18 cellular contexts compared by ENCODE assay signal in the genomic region with DNA sequence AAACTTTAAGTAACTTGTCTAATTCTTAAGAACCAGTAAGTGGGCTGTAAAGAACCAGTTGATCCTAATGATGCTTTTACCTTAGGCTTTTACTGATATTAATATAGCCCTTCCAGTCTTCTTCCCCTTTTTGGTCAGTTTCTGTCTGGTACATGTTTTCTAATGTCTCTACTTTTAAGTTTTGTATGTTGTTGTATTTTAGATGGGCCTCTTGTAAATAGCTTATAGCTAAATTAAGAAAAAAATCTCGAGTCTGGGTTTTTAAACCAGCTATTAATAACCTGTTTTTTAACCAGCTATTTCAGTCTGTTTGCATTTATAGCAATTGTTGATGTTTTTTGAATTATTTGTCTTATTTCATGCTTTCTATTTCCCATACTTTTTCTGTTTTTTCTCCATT.
A peak's percentile ranks its signal among the peaks of the same experiment; 100 is the strongest.
DNase-seq lines count a peak whose midpoint lies in the region; ATAC-seq and TF ChIP-seq lines count a peak whose summit lies in the region.
"Had no signal": no experiment of that assay in that cellular context is flagged by ENCODE, and none has a peak within 500 bp of the region (broad histone marks: within the 10 kb centered on the region; RNA-seq: fewer than 3 reads in every experiment).

No MANE protein-coding gene starts in this region.

- H3K9me2 ChIP-seq in GM23248 (ENCODE audit: insufficient read depth): no peaks in the 10 kb centered on the region

- no peak for TF ChIP-seq CTCF in progenitor cell of endocrine pancreas (IDR thresholded peaks at IDR 0.05; ENCODE audit: unreplicated experiment)

- CTCF ChIA-PET in activated CD8-positive, alpha-beta memory T cell treated with anti-CD3 and anti-CD28 coated beads, Interleukin-2, amount 10 ng/mL, durations not matched to agents 7 days and 5 days (lab: Charles Lee): interaction anchor here (1.0 to 1.4 kb wide), 5 partner anchors 10 to 77 kb away, joined by 3 to 6 read pairs (median 3); no protein-coding TSS in a partner anchor

- intact Hi-C loops in activated T-helper 1 cell treated with anti-CD3 and anti-CD28 coated beads, Interleukin-12 subunit alpha, Interleukin-12 subunit beta, Interleukin-2, Interleukin-4 antibody, amounts not matched to agents 30 ng/mL and 10 ng/mL and 1 ng/mL, durations not matched to agents 14 hours and 24 hours and 36 hours (cut with micrococcal nuclease): no loop called here

- H3K4me1 ChIP-seq in GM23248 (ENCODE audit: insufficient read depth): no peaks in the 10 kb centered on the region
- H3K4me1 ChIP-seq in effector memory CD4-positive, alpha-beta T cell (ENCODE audit: control insufficient read depth, insufficient read depth, low read length, poor library complexity, severe bottlenecking): peaks cover 33% of the 10 kb centered on the region
- H3K4me1 ChIP-seq: gastroesophageal sphincter, HAP-1, tibial nerve had no signal

- H2AFZ ChIP-seq in GM23248: 0 out of 2 replicates have a peak overlapping the region, but pooled peaks have one; percentile 32

- H3K4me2 ChIP-seq in GM23248 (ENCODE audit: unreplicated experiment): no peak overlapping the region

- no peaks in the 10 kb centered on the region for H3K36me3 ChIP-seq in GM23248 (ENCODE audit: low read depth)
- H3K36me3 ChIP-seq in effector memory CD4-positive, alpha-beta T cell (ENCODE audit: control insufficient read depth, insufficient read depth, low read length): peaks cover 6% of the 10 kb centered on the region
- H3K36me3 ChIP-seq: cardiac muscle cell, gastroesophageal sphincter, HAP-1, neutrophil had no signal

- 6 to 10% methylated on average over 1 of the region's 1 CpG for WGBS in GM23248 (ENCODE audit: low coverage in 1 of 2, low lambda C conversion rate in 2 of 2, missing lambda C conversion rate in 2 of 2), 2 experiments

- no peak overlapping the region for H3K9ac ChIP-seq in GM23248

- peaks cover 10% of the 10 kb centered on the region for H3K9me3 Mint-ChIP-seq in activated CD8-positive, alpha-beta memory T cell treated with anti-CD3 and anti-CD28 coated beads, Interleukin-2, amount 10 ng/mL, durations not matched to agents 7 days and 5 days (ENCODE audit: low read depth)
- peaks cover 15% of the 10 kb centered on the region for H3K9me3 Mint-ChIP-seq in activated T-helper 1 cell treated with anti-CD3 and anti-CD28 coated beads, Interleukin-12 subunit alpha, Interleukin-12 subunit beta, Interleukin-2, Interleukin-4 antibody, amounts not matched to agents 30 ng/mL and 10 ng/mL and 1 ng/mL, durations not matched to agents 14 hours and 24 hours and 36 hours
- H3K9me3 Mint-ChIP-seq in progenitor cell of endocrine pancreas (ENCODE audit: low read depth): peaks cover 20% of the 10 kb centered on the region

- H3K27ac Mint-ChIP-seq in activated CD8-positive, alpha-beta memory T cell treated with anti-CD3 and anti-CD28 coated beads, Interleukin-2, amount 10 ng/mL, durations not matched to agents 7 days and 5 days: peak overlapping the region; percentile 68
- H3K27ac Mint-ChIP-seq in activated T-helper 1 cell treated with anti-CD3 and anti-CD28 coated beads, Interleukin-12 subunit alpha, Interleukin-12 subunit beta, Interleukin-2, Interleukin-4 antibody, amounts not matched to agents 30 ng/mL and 10 ng/mL and 1 ng/mL, durations not matched to agents 14 hours and 24 hours and 36 hours: peak overlapping the region; percentile 2
- peak overlapping the region; percentile 2 for H3K27ac Mint-ChIP-seq in progenitor cell of endocrine pancreas
- H3K27ac Mint-ChIP-seq: activated B cell treated with CpG ODN at 0.5 μM for 24 hours had no signal

- H3F3A ChIP-seq in GM23248 (ENCODE audit: insufficient read depth): no peaks in the 10 kb centered on the region

- H3K27me3 ChIP-seq in GM23248 (replicated peaks; ENCODE audit: insufficient read depth): no peaks in the 10 kb centered on the region
- H3K27me3 ChIP-seq in effector memory CD4-positive, alpha-beta T cell (replicated peaks; ENCODE audit: control insufficient read depth, insufficient read depth, low read length, poor library complexity, severe bottlenecking): no peaks in the 10 kb centered on the region
- H3K27me3 ChIP-seq: cardiac muscle cell, gastroesophageal sphincter, neutrophil, tibial nerve had no signal

- no peaks in the 10 kb centered on the region for H3K27me3 Mint-ChIP-seq in activated CD8-positive, alpha-beta memory T cell treated with anti-CD3 and anti-CD28 coated beads, Interleukin-2, amount 10 ng/mL, durations not matched to agents 7 days and 5 days
- H3K27me3 Mint-ChIP-seq in activated T-helper 1 cell treated with anti-CD3 and anti-CD28 coated beads, Interleukin-12 subunit alpha, Interleukin-12 subunit beta, Interleukin-2, Interleukin-4 antibody, amounts not matched to agents 30 ng/mL and 10 ng/mL and 1 ng/mL, durations not matched to agents 14 hours and 24 hours and 36 hours (ENCODE audit: insufficient read depth): no peaks in the 10 kb centered on the region
- no peaks in the 10 kb centered on the region for H3K27me3 Mint-ChIP-seq in progenitor cell of endocrine pancreas
- H3K27me3 Mint-ChIP-seq: activated B cell treated with CpG ODN at 0.5 μM for 24 hours had no signal

- no peak for DNase-seq in activated CD8-positive, alpha-beta memory T cell treated with anti-CD3 and anti-CD28 coated beads, Interleukin-2, amount 10 ng/mL, durations not matched to agents 7 days and 5 days
- DNase-seq in activated CD8-positive, alpha-beta memory T cell treated with anti-CD3 and anti-CD28 coated beads, Interleukin-2, amount 50 U/mL, for 4 hours: no peak
- DNase-seq in GM23248 (no peak), progenitor cell of endocrine pancreas (ENCODE audit: low spot score, unreplicated experiment) (no peak), GOT3 (lab: John Stamatoyannopoulos, UW) (no peak)
- DNase-seq in activated T-helper 1 cell treated with anti-CD3 and anti-CD28 coated beads, Interleukin-12 subunit alpha, Interleukin-12 subunit beta, Interleukin-2, Interleukin-4 antibody, amounts not matched to agents 30 ng/mL and 10 ng/mL and 1 ng/mL, durations not matched to agents 14 hours and 24 hours and 36 hours (ENCODE audit: low spot score): no peak
- DNase-seq in effector memory CD4-positive, alpha-beta T cell: no peak
- DNase-seq: activated B cell treated with CpG ODN at 0.5 μM for 24 hours; NCI-H1092 treated with DMSO at 0.1 percent for 48 hours; NCI-H524; SHP77 treated with DMSO at 0.1 percent for 48 hours; stimulated activated CD4-positive, alpha-beta T cell treated with anti-CD3 and anti-CD28 coated beads, Interleukin-12 subunit alpha, Interleukin-12 subunit beta, amount 100 ng/mL, for 4 hours had no signal

- in situ Hi-C loops in GM23248 (cut with MboI): no loop called here

- H3K79me2 ChIP-seq in GM23248 (ENCODE audit: insufficient read depth): peaks cover 70% of the 10 kb centered on the region

- H4K20me1 ChIP-seq in GM23248 (ENCODE audit: insufficient read depth): no peaks in the 10 kb centered on the region

- no peak overlapping the region for H3K4me3 Mint-ChIP-seq in activated CD8-positive, alpha-beta memory T cell treated with anti-CD3 and anti-CD28 coated beads, Interleukin-2, amount 10 ng/mL, durations not matched to agents 7 days and 5 days
- H3K4me3 Mint-ChIP-seq in activated T-helper 1 cell treated with anti-CD3 and anti-CD28 coated beads, Interleukin-12 subunit alpha, Interleukin-12 subunit beta, Interleukin-2, Interleukin-4 antibody, amounts not matched to agents 30 ng/mL and 10 ng/mL and 1 ng/mL, durations not matched to agents 14 hours and 24 hours and 36 hours: no peak overlapping the region
- no peak overlapping the region for H3K4me3 Mint-ChIP-seq in progenitor cell of endocrine pancreas (ENCODE audit: low read depth)
- H3K4me3 Mint-ChIP-seq: activated B cell treated with CpG ODN at 0.5 μM for 24 hours had no signal

- no peak overlapping the region for H3K27ac ChIP-seq in GM23248
- no peak overlapping the region for H3K27ac ChIP-seq in effector memory CD4-positive, alpha-beta T cell (ENCODE audit: insufficient read depth, low read length, poor library complexity, severe bottlenecking)
- H3K27ac ChIP-seq: cardiac muscle cell, gastroesophageal sphincter, neutrophil, tibial nerve had no signal

- peaks cover 37% of the 10 kb centered on the region for H3K36me3 Mint-ChIP-seq in activated CD8-positive, alpha-beta memory T cell treated with anti-CD3 and anti-CD28 coated beads, Interleukin-2, amount 10 ng/mL, durations not matched to agents 7 days and 5 days
- peaks cover 22% of the 10 kb centered on the region for H3K36me3 Mint-ChIP-seq in activated T-helper 1 cell treated with anti-CD3 and anti-CD28 coated beads, Interleukin-12 subunit alpha, Interleukin-12 subunit beta, Interleukin-2, Interleukin-4 antibody, amounts not matched to agents 30 ng/mL and 10 ng/mL and 1 ng/mL, durations not matched to agents 14 hours and 24 hours and 36 hours (ENCODE audit: low read depth)
- peaks cover 14% of the 10 kb centered on the region for H3K36me3 Mint-ChIP-seq in progenitor cell of endocrine pancreas (ENCODE audit: insufficient read depth)

- ATAC-seq in activated CD8-positive, alpha-beta memory T cell treated with anti-CD3 and anti-CD28 coated beads, Interleukin-2, amount 10 ng/mL, durations not matched to agents 7 days and 5 days: no peak
- no peak for ATAC-seq in GM18870 (IDR thresholded peaks at IDR 0.05; ENCODE audit: unreplicated experiment)
- ATAC-seq: gastroesophageal sphincter had no signal

- no peaks in the 10 kb centered on the region for H3K9me3 ChIP-seq in GM23248 (ENCODE audit: low read depth)
- H3K9me3 ChIP-seq in effector memory CD4-positive, alpha-beta T cell (ENCODE audit: control insufficient read depth, low read length): no peaks in the 10 kb centered on the region
- H3K9me3 ChIP-seq: neutrophil had no signal

- H3K4me1 Mint-ChIP-seq in activated CD8-positive, alpha-beta memory T cell treated with anti-CD3 and anti-CD28 coated beads, Interleukin-2, amount 10 ng/mL, durations not matched to agents 7 days and 5 days: peaks cover 50% of the 10 kb centered on the region
- H3K4me1 Mint-ChIP-seq in activated T-helper 1 cell treated with anti-CD3 and anti-CD28 coated beads, Interleukin-12 subunit alpha, Interleukin-12 subunit beta, Interleukin-2, Interleukin-4 antibody, amounts not matched to agents 30 ng/mL and 10 ng/mL and 1 ng/mL, durations not matched to agents 14 hours and 24 hours and 36 hours (ENCODE audit: low read depth): peaks cover 49% of the 10 kb centered on the region
- H3K4me1 Mint-ChIP-seq in progenitor cell of endocrine pancreas (ENCODE audit: low read depth): peaks cover 27% of the 10 kb centered on the region

- H3K4me3 ChIP-seq in GM23248: no peak overlapping the region
- no peak overlapping the region for H3K4me3 ChIP-seq in effector memory CD4-positive, alpha-beta T cell (ENCODE audit: insufficient read depth, low read depth, low read length, poor library complexity, severe bottlenecking)
- H3K4me3 ChIP-seq: cardiac muscle cell, gastroesophageal sphincter, HAP-1, tibial nerve had no signal

Comparison
In these comparisons a context has a peak if more than half of its experiments do, and no peak if none do; other contexts are left out.
1. H3K27ac Mint-ChIP-seq: peak in every context shown above with its lines; median percentile 68 in activated CD8-positive, alpha-beta memory T cell treated with anti-CD3 and anti-CD28 coated beads, Interleukin-2, amount 10 ng/mL, durations not matched to agents 7 days and 5 days; 2 in activated T-helper 1 cell treated with anti-CD3 and anti-CD28 coated beads, Interleukin-12 subunit alpha, Interleukin-12 subunit beta, Interleukin-2, Interleukin-4 antibody, amounts not matched to agents 30 ng/mL and 10 ng/mL and 1 ng/mL, durations not matched to agents 14 hours and 24 hours and 36 hours; 2 in progenitor cell of endocrine pancreas.